7 cellular contexts compared by ENCODE assay signal in the genomic region with DNA sequence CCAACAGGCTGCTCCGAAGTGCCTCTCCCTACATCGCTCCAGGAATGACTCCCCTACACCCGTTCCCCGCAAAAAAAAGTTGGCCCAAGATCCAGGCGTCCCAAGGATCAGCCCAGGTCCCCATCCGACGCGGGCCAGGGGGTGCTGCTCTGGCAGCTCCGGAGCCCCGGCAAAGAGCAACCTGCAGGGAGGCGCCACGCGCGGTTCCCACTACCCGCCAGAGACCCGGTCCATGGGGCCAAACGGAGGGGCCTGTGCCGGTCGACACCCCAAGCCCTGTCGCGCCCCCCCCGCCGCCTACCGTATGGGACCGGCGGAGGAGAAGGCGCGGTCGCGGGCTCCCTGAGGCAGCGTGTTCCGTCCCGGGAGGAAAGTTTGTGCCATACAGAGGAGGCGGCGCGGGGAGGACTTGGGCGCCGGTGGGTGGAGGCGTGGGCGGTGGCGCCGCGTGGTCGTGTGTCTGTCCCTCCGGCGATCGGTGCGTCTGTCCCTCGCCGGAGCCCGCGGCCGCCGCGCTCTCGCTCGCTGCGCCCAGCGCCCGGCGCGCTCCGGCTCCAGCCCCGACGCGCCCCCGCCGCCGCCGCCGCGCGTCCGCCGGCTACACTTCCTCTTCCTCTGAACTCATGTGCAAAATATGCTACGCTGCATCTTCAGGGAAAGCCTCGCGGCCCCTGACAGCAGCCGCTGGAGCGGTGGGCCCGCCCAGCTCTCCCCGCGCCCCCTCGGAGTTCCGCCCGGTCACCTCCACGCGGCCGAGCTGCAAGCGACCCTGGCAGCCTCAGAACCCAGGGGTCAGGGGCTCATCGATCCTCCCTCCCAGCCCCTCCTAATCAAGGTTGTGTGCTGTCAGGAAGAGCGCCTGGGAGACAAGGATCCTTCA.
A peak's percentile ranks its signal among the peaks of the same experiment; 100 is the strongest.
DNase-seq lines count a peak whose midpoint lies in the region; ATAC-seq and TF ChIP-seq lines count a peak whose summit lies in the region.

A gene with protein sequence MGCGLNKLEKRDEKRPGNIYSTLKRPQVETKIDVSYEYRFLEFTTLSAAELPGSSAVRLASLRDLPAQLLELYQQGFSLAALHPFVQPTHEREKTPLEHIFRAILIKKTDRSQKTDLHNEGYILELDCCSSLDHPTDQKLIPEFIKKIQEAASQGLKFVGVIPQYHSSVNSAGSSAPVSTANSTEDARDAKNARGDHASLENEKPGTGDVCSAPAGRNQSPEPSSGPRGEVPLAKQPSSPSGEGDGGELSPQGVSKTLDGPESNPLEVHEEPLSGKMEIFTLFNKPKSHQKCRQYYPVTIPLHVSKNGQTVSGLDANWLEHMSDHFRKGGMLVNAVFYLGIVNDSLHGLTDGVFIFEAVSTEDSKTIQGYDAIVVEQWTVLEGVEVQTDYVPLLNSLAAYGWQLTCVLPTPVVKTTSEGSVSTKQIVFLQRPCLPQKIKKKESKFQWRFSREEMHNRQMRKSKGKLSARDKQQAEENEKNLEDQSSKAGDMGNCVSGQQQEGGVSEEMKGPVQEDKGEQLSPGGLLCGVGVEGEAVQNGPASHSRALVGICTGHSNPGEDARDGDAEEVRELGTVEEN (minus strand): TSS at position 559 of the 880 bp plus-strand sequence. CDS start 19,830 bp downstream, outside the sequence.

- H3K27me3 ChIP-seq in NT2/D1 (ENCODE audit: insufficient read depth, insufficient read length) (peaks cover 60% of the 10 kb centered on the region), muscle layer of duodenum (ENCODE audit: low read depth, low read length) (no peaks in the 10 kb centered on the region), stomach smooth muscle (ENCODE audit: control insufficient read depth in 1 of 2, insufficient read depth in 2 of 2, low read length in 2 of 2) (peaks cover 0 to 6% of the 10 kb centered on the region in 2 donors)

- H3K9ac ChIP-seq in NT2/D1 (ENCODE audit: insufficient read length, low read depth) (peak within 1 kb of the TSS; percentile 72), stomach smooth muscle (ENCODE audit: low read length in 2 of 2) (peak within 1 kb of the TSS; percentile 51 to 71)

- H3K4me3 ChIP-seq in NT2/D1 (ENCODE audit: insufficient read length, low read depth) (peak within 1 kb of the TSS; percentile 71), muscle layer of duodenum (ENCODE audit: low read depth in 1 of 2, low read length in 2 of 2) (peak within 1 kb of the TSS; percentile 68 to 82), stomach smooth muscle (ENCODE audit: low read length in 2 of 2) (peak within 1 kb of the TSS; percentile 73 to 78)

- no peaks in the 10 kb centered on the region for H3K9me3 ChIP-seq in NT2/D1 (ENCODE audit: insufficient read depth, low read length)
- H3K9me3 ChIP-seq in muscle layer of duodenum (ENCODE audit: control insufficient read depth in 1 of 2, low read length in 2 of 2): no peaks in the 10 kb centered on the region
- no peaks in the 10 kb centered on the region for H3K9me3 ChIP-seq in stomach smooth muscle (ENCODE audit: control insufficient read depth in 2 of 2, low read length in 2 of 2)

- TF ChIP-seq POLR2A in GM18951 (IDR thresholded peaks at IDR 0.05; ENCODE audit: extremely low read depth, insufficient read depth, insufficient read length): peak; percentile 58
- TF ChIP-seq POLR2A in erythroblast (IDR thresholded peaks at IDR 0.05; ENCODE audit: low read length): no peak

- H3K4me1 ChIP-seq in NT2/D1 (ENCODE audit: insufficient read depth, insufficient read length) (peaks cover 2% of the 10 kb centered on the region), muscle layer of duodenum (ENCODE audit: control insufficient read depth in 1 of 2, insufficient read depth in 2 of 2, low read length in 2 of 2) (peaks cover 7 to 19% of the 10 kb centered on the region in 2 donors), stomach smooth muscle (ENCODE audit: control insufficient read depth, insufficient read depth, low read length) (peaks cover 19% of the 10 kb centered on the region)

- no peak for DNase-seq in NT2/D1 (ENCODE audit: low read depth, low spot score)
- DNase-seq in activated T-cell treated with anti-CD3 and anti-CD28 coated beads for 24 hours (ENCODE audit: low read depth): peak; percentile 35
- peak; percentile 31 to 36 for DNase-seq in erythroblast (lab: John Stamatoyannopoulos, UW)

- in situ Hi-C loops in GM18951 (cut with MboI; ENCODE audit: low sequenced_read_pairs, unreplicated experiment): no loop called here

- no peak for ATAC-seq in HG02884 (IDR thresholded peaks at IDR 0.05; ENCODE audit: unreplicated experiment)

- H3K27ac ChIP-seq in muscle layer of duodenum (ENCODE audit: low read length) (peak within 1 kb of the TSS; percentile 53), stomach smooth muscle (ENCODE audit: low read length) (peak within 1 kb of the TSS; percentile 46)

- H3K36me3 ChIP-seq in NT2/D1 (ENCODE audit: insufficient read depth, insufficient read length, low read length) (no peaks in the 10 kb centered on the region), muscle layer of duodenum (ENCODE audit: control insufficient read depth in 1 of 2, insufficient read depth in 2 of 2, low read length in 2 of 2) (no peaks in the 10 kb centered on the region), stomach smooth muscle (ENCODE audit: control insufficient read depth in 2 of 2, insufficient read depth in 2 of 2, low read length in 2 of 2) (no peaks in the 10 kb centered on the region)
